In the genomic region with DNA sequence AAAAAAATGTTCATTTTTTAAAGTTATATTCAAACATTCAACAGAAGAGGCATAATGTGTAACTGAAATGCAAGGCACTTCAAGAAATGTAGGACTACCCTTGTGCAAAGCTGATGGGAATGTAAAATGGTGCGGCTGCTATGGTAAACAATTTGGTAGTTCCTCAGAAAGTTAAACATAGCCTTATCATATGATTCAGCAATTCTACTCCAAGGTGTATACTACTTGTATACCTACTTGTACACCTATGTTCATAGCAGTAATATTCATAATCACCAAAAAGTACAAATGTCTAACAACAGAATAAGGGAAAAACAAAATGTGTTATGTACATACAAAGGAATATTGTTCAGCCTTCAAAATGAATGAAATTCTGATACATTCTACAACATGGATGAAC, we compare ENCODE assay signal across 16 cellular contexts. TPM values are rescaled to one million over a fixed set of nuclear protein-coding genes. Genes with fewer than 3 reads are reported as not detected.
DNase-seq lines count a peak whose midpoint lies in the region; ATAC-seq and TF ChIP-seq lines count a peak whose summit lies in the region.
"Had no signal": no experiment of that assay in that cellular context is flagged by ENCODE, and none has a peak within 500 bp of the region (broad histone marks: within the 10 kb centered on the region; RNA-seq: fewer than 3 reads in every experiment).

No MANE protein-coding gene starts in this region.

- peak overlapping the region; percentile 57 for H3K4me3 Mint-ChIP-seq in CD4-positive, alpha-beta T cell
- no peak overlapping the region for H3K4me3 Mint-ChIP-seq in CD8-positive, alpha-beta T cell
- no peak overlapping the region for H3K4me3 Mint-ChIP-seq in WTC11
- H3K4me3 Mint-ChIP-seq in nephron: peak overlapping the region in 1 of 3 experiments; percentile 68
- H3K4me3 Mint-ChIP-seq: CD4-positive, alpha-beta memory T cell; H9 had no signal

- intact Hi-C loops in CD4-positive, alpha-beta T cell (cut with DNase I, micrococcal nuclease): no loop called here
- intact Hi-C loops in CD8-positive, alpha-beta T cell (cut with DNase I, micrococcal nuclease): no loop called here

- H3K9me3 Mint-ChIP-seq in CD4-positive, alpha-beta T cell: no peaks in the 10 kb centered on the region
- H3K9me3 Mint-ChIP-seq in CD8-positive, alpha-beta T cell: no peaks in the 10 kb centered on the region
- H3K9me3 Mint-ChIP-seq in WTC11: no peaks in the 10 kb centered on the region
- no peaks in the 10 kb centered on the region for H3K9me3 Mint-ChIP-seq in nephron
- H3K9me3 Mint-ChIP-seq: CD4-positive, alpha-beta memory T cell; H9; IgD-negative memory B cell had no signal

- H3K36me3 ChIP-seq in CD8-positive, alpha-beta T cell (ENCODE audit: insufficient read depth, low read length): no peaks in the 10 kb centered on the region

- ATAC-seq in CD4-positive, alpha-beta T cell (ENCODE audit: poor library complexity): no peak
- ATAC-seq in CD8-positive, alpha-beta T cell: no peak
- no peak for ATAC-seq in WTC11
- ATAC-seq in stimulated activated naive CD8-positive, alpha-beta T cell treated with anti-CD3 and anti-CD28 coated beads, Interleukin-15, Interleukin-2, amounts not matched to agents 100 U/mL and 50 U/mL, for 24 hours: no peak
- no peak for ATAC-seq in GM18907 (IDR thresholded peaks at IDR 0.05; ENCODE audit: unreplicated experiment)
- ATAC-seq in HG03565 (IDR thresholded peaks at IDR 0.05; ENCODE audit: unreplicated experiment): no peak
- ATAC-seq: HepG2 had no signal

- H3K4me1 ChIP-seq in CD8-positive, alpha-beta T cell (ENCODE audit: insufficient read depth, low read length): peaks cover 18% of the 10 kb centered on the region

- no peak for TF ChIP-seq CTCF in CD4-positive, alpha-beta T cell (IDR thresholded peaks at IDR 0.05)
- TF ChIP-seq CTCF in CD8-positive, alpha-beta T cell (IDR thresholded peaks at IDR 0.05): no peak
- no peak for TF ChIP-seq CTCF in WTC11 (IDR thresholded peaks at IDR 0.05)
- TF ChIP-seq CTCF in nephron (IDR thresholded peaks at IDR 0.05; ENCODE audit: unreplicated experiment in 3 of 3): no peak

- H3K4me3 ChIP-seq in CD8-positive, alpha-beta T cell (ENCODE audit: low read depth, low read length): no peak overlapping the region

- no peaks in the 10 kb centered on the region for H3K36me3 Mint-ChIP-seq in CD4-positive, alpha-beta T cell (ENCODE audit: low read depth)
- peaks cover 5% of the 10 kb centered on the region for H3K36me3 Mint-ChIP-seq in CD8-positive, alpha-beta T cell
- H3K36me3 Mint-ChIP-seq in WTC11 (peaks cover 9% of the 10 kb centered on the region), nephron (ENCODE audit: low read depth) (peaks cover 5% of the 10 kb centered on the region)
- H3K36me3 Mint-ChIP-seq: IgD-negative memory B cell had no signal

- CTCF ChIA-PET in CD4-positive, alpha-beta T cell (lab: Charles Lee): no interaction called here
- CTCF ChIA-PET in CD8-positive, alpha-beta T cell (lab: Charles Lee): no interaction called here
- CTCF ChIA-PET in WTC11 (lab: Charles Lee): no interaction called here

- POLR2A ChIA-PET in CD4-positive, alpha-beta T cell (lab: Charles Lee): no interaction called here
- POLR2A ChIA-PET in CD8-positive, alpha-beta T cell (lab: Charles Lee): no interaction called here
- POLR2A ChIA-PET in WTC11 (lab: Charles Lee): interaction anchor here (0.8 kb wide), 1 partner anchor 9 kb away, joined by 3 read pairs; no protein-coding TSS in a partner anchor

- H3K4me1 Mint-ChIP-seq in CD4-positive, alpha-beta T cell (ENCODE audit: low read depth): peaks cover 29% of the 10 kb centered on the region
- peaks cover 28% of the 10 kb centered on the region for H3K4me1 Mint-ChIP-seq in CD8-positive, alpha-beta T cell (ENCODE audit: low read depth)
- H3K4me1 Mint-ChIP-seq in WTC11: peaks cover 60% of the 10 kb centered on the region
- peaks cover 48% of the 10 kb centered on the region for H3K4me1 Mint-ChIP-seq in nephron

- H3K9me3 ChIP-seq in CD4-positive, alpha-beta T cell (ENCODE audit: control insufficient read depth, low read length): no peaks in the 10 kb centered on the region
- no peaks in the 10 kb centered on the region for H3K9me3 ChIP-seq in CD8-positive, alpha-beta T cell (ENCODE audit: low read length)

- no peak for DNase-seq in CD4-positive, alpha-beta T cell
- no peak for DNase-seq in CD8-positive, alpha-beta T cell
- DNase-seq in WTC11 (ENCODE audit: low spot score): no peak
- no peak for DNase-seq in stimulated activated naive CD8-positive, alpha-beta T cell treated with anti-CD3 and anti-CD28 coated beads, Interleukin-15, Interleukin-2, amounts not matched to agents 100 U/mL and 50 U/mL, for 24 hours
- DNase-seq: ACHN; CD4-positive, alpha-beta memory T cell; DMS 273 treated with DMSO at 0.1 percent for 48 hours; GF-D8; KG1 had no signal

- H3K27me3 Mint-ChIP-seq in CD4-positive, alpha-beta T cell: no peaks in the 10 kb centered on the region
- no peaks in the 10 kb centered on the region for H3K27me3 Mint-ChIP-seq in CD8-positive, alpha-beta T cell (ENCODE audit: low read depth)
- H3K27me3 Mint-ChIP-seq in WTC11 (ENCODE audit: low read depth) (no peaks in the 10 kb centered on the region), nephron (ENCODE audit: low read depth) (no peaks in the 10 kb centered on the region)
- H3K27me3 Mint-ChIP-seq: CD4-positive, alpha-beta memory T cell; IgD-negative memory B cell had no signal

- H3K27ac Mint-ChIP-seq in CD4-positive, alpha-beta T cell: no peak overlapping the region
- H3K27ac Mint-ChIP-seq in CD8-positive, alpha-beta T cell: peak overlapping the region; percentile 11
- H3K27ac Mint-ChIP-seq in WTC11 (peak overlapping the region; percentile 62; the same call in 1 of the 2 replicates), nephron (peak overlapping the region; percentile 54 to 99 (median 57))
- H3K27ac Mint-ChIP-seq: IgD-negative memory B cell had no signal

- H3K27ac ChIP-seq in CD4-positive, alpha-beta T cell (ENCODE audit: low read depth, low read length): no peak overlapping the region
- no peak overlapping the region for H3K27ac ChIP-seq in CD8-positive, alpha-beta T cell (ENCODE audit: low read depth, low read length)
- H3K27ac ChIP-seq: C4-2B had no signal

- no peaks in the 10 kb centered on the region for H3K27me3 ChIP-seq in CD4-positive, alpha-beta T cell (ENCODE audit: control insufficient read depth, insufficient read depth, low read length)
- H3K27me3 ChIP-seq in CD8-positive, alpha-beta T cell (ENCODE audit: insufficient read depth, low read length): no peaks in the 10 kb centered on the region

TF ChIP-seq in WTC11, 78 proteins besides CTCF, POLR2A, EP300 and RAD21:
- no peak for TF ChIP-seq CREM (CRISPR knock-in tag; IDR thresholded peaks at IDR 0.05)
TF ChIP-seq in WTC11: peak in this region for 0.

RNA-seq across cellular contexts. Expression of gene TET1, which starts 37.3 kb away (rescaled TPM):
- total RNA-seq in CD4-positive, alpha-beta T cell: 1 to 10 TPM; 1.5 TPM
- total RNA-seq in CD8-positive, alpha-beta T cell: 1 to 10 TPM; 1.2 to 1.4 TPM
- total RNA-seq in WTC11 (2021): 59.2 to 71.4 TPM (median 62.0 TPM) in 3 replicates

Comparison
In these comparisons a context has a peak if more than half of its experiments do, and no peak if none do; other contexts are left out.
1. RNA of gene TET1, which starts 37.3 kb away (total RNA-seq): 59.2 to 71.4 TPM in WTC11; 1.5 TPM in CD4-positive, alpha-beta T cell and 1.2 to 1.4 TPM in CD8-positive, alpha-beta T cell; every median in the first group is over 10 times any median in the second.